Comparison of ENCODE assay signal across 8 cellular contexts in genomic region chr2:106582431-106583143, GRCh38.
A peak's percentile ranks its signal among the peaks of the same experiment; 100 is the strongest.
DNase-seq lines count a peak whose midpoint lies in the region; ATAC-seq and TF ChIP-seq lines count a peak whose summit lies in the region.

No MANE protein-coding gene starts in this region.

- H3K9me3 ChIP-seq in esophagus muscularis mucosa: no peaks in the 10 kb centered on the region

- H3K36me3 ChIP-seq in esophagus muscularis mucosa: no peaks in the 10 kb centered on the region

- peaks cover 36 to 49% (median 43%) of the 10 kb centered on the region in 3 donors for H3K27me3 Mint-ChIP-seq in naive B cell
- H3K27me3 Mint-ChIP-seq in stimulated activated naive B cell treated with anti-CD40 and anti-IgM and Interleukin-4, amounts not matched to agents 10 μg/mL and 1 μg/mL and 100 μg/mL, for 72 hours: peaks cover 48 to 49% of the 10 kb centered on the region in 2 donors

- H3K9me3 Mint-ChIP-seq in naive B cell: peaks cover 0 to 6% (median 0%) of the 10 kb centered on the region in 7 donors
- no peaks in the 10 kb centered on the region for H3K9me3 Mint-ChIP-seq in stimulated activated naive B cell treated with anti-CD40 and anti-IgM and Interleukin-4, amounts not matched to agents 10 μg/mL and 1 μg/mL and 100 μg/mL, for 72 hours

- H3K27me3 ChIP-seq in esophagus muscularis mucosa: peaks cover 0 to 28% (median 12%) of the 10 kb centered on the region in 4 donors

- peak overlapping the region; percentile 37 to 52 (median 41) for H3K4me3 ChIP-seq in esophagus muscularis mucosa

- peak overlapping the region in 2 of 6 donors; percentile 0 to 76 for H3K27ac Mint-ChIP-seq in naive B cell
- H3K27ac Mint-ChIP-seq in stimulated activated naive B cell treated with anti-CD40 and anti-IgM and Interleukin-4, amounts not matched to agents 10 μg/mL and 1 μg/mL and 100 μg/mL, for 72 hours: peak overlapping the region; percentile 59

- DNase-seq in COLO829 (ENCODE audit: low spot score) (peak; percentile 91), HS-27A (ENCODE audit: low read depth) (peak; percentile 24), NOMO-1 treated with dmso at 0.1 percent for 144 hours (lab: John Stamatoyannopoulos, UW; ENCODE audit: unreplicated experiment) (peak; percentile 43), activated T-cell treated with anti-CD3 and anti-CD28 coated beads for 4 hours (peak; percentile 54), esophagus muscularis mucosa (ENCODE audit: extremely low spot score) (peak; percentile 92), naive B cell (peak; percentile 36)
- DNase-seq in stimulated activated naive B cell treated with anti-CD40 and anti-IgM and Interleukin-4, amounts not matched to agents 10 μg/mL and 1 μg/mL and 100 μg/mL, for 72 hours: peak; percentile 31

- H3K36me3 Mint-ChIP-seq in naive B cell: no peaks in the 10 kb centered on the region
- H3K36me3 Mint-ChIP-seq in stimulated activated naive B cell treated with anti-CD40 and anti-IgM and Interleukin-4, amounts not matched to agents 10 μg/mL and 1 μg/mL and 100 μg/mL, for 72 hours: no peaks in the 10 kb centered on the region

- H3K4me1 ChIP-seq in esophagus muscularis mucosa: peaks cover 9 to 18% (median 14%) of the 10 kb centered on the region in 4 donors

- H3K4me3 Mint-ChIP-seq in naive B cell: peak overlapping the region; percentile 36 to 95 (median 93)
- peak overlapping the region; percentile 87 for H3K4me3 Mint-ChIP-seq in stimulated activated naive B cell treated with anti-CD40 and anti-IgM and Interleukin-4, amounts not matched to agents 10 μg/mL and 1 μg/mL and 100 μg/mL, for 72 hours

- peaks cover 4 to 15% (median 12%) of the 10 kb centered on the region in 3 donors for H3K4me1 Mint-ChIP-seq in naive B cell
- peaks cover 10 to 16% of the 10 kb centered on the region in 2 donors for H3K4me1 Mint-ChIP-seq in stimulated activated naive B cell treated with anti-CD40 and anti-IgM and Interleukin-4, amounts not matched to agents 10 μg/mL and 1 μg/mL and 100 μg/mL, for 72 hours

- ATAC-seq in GM19467 (IDR thresholded peaks at IDR 0.05; ENCODE audit: unreplicated experiment): peak; percentile 62
- ATAC-seq in naive B cell (ENCODE audit: low read depth in 2 of 2): peak; percentile 54 to 56
- ATAC-seq in stimulated activated naive B cell treated with anti-CD40 and anti-IgM and Interleukin-4, amounts not matched to agents 10 μg/mL and 1 μg/mL and 100 μg/mL, for 72 hours (replicated peaks): peak; percentile 61 to 67

- WGBS in esophagus muscularis mucosa: 7% methylated on average over 14 of the region's 14 CpGs

- peak; percentile 76 to 83 (median 80) for TF ChIP-seq CTCF in esophagus muscularis mucosa (IDR thresholded peaks at IDR 0.05)

- no peak for TF ChIP-seq POLR2A in esophagus muscularis mucosa (IDR thresholded peaks at IDR 0.05; ENCODE audit: low read depth)

- H3K27ac ChIP-seq in esophagus muscularis mucosa (replicated peaks in 1 of 4): no peak overlapping the region

- intact Hi-C loops in esophagus muscularis mucosa (cut with DNase I): loop anchor here (2.0 kb wide), 2 partner anchors 40 to 474 kb away; no protein-coding TSS in a partner anchor

- TF ChIP-seq EP300 in esophagus muscularis mucosa (IDR thresholded peaks at IDR 0.05): no peak

Comparison
In these comparisons a context has a peak if more than half of its experiments do, and no peak if none do; other contexts are left out.
1. DNase-seq: peak in every context shown above with its lines; median percentile 92 in esophagus muscularis mucosa; 91 in COLO829; 54 in activated T-cell treated with anti-CD3 and anti-CD28 coated beads for 4 hours; 43 in NOMO-1 treated with dmso at 0.1 percent for 144 hours; 36 in naive B cell; 31 in stimulated activated naive B cell treated with anti-CD40 and anti-IgM and Interleukin-4, amounts not matched to agents 10 μg/mL and 1 μg/mL and 100 μg/mL, for 72 hours; 24 in HS-27A.